ENCODE assay signal across 27 cellular contexts in the genomic region with DNA sequence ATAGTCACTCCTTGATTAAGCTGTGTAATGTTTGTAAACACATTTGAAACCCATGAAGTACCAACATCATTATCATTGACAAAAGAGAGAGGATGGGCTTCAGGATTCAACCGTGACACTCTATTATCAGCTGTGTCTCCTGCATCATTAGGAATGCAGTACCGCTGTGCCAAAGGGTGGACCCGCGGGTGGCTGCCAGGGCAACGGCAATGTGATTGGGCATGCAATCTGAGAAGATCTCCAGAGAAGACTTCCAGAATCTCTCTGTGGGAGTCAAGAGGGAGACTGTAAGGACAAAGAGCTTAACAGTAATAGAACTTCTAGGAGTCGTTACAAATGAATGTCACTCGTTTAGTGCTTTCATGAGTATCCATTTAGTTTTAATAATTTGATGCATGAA.
"Had no signal": no experiment of that assay in that cellular context is flagged by ENCODE, and none has a peak within 500 bp of the region (broad histone marks: within the 10 kb centered on the region; RNA-seq: fewer than 3 reads in every experiment).

No MANE protein-coding gene starts in this region.

- H3K9me3 ChIP-seq: adrenal gland, breast epithelium, Peyer's patch, SJSA1 had no signal

- H3K27me3 ChIP-seq: adrenal gland, breast epithelium, Peyer's patch, SJSA1 had no signal

- H3K27ac ChIP-seq: adrenal gland, breast epithelium, coronary artery, Peyer's patch, RWPE1, SJSA1 had no signal

- H3K4me3 ChIP-seq: adrenal gland, breast epithelium, coronary artery, Peyer's patch, SJSA1 had no signal

- H3K4me1 ChIP-seq: breast epithelium, Peyer's patch, SJSA1 had no signal

- H3K36me3 ChIP-seq: adrenal gland, breast epithelium, Peyer's patch, SJSA1 had no signal

- DNase-seq: activated B cell treated with CpG ODN at 0.5 μM for 24 hours; activated CD4-positive, alpha-beta memory T cell treated with anti-CD3 and anti-CD28 coated beads for 36 hours; activated CD4-positive, alpha-beta T cell treated with anti-CD3 and anti-CD28 coated beads for 1 hour; activated CD4-positive, alpha-beta T cell treated with anti-CD3 and anti-CD28 coated beads, Interleukin-2, amount 10 ng/mL, durations not matched to agents 24 days and 14 days; activated CD8-positive, alpha-beta memory T cell treated with anti-CD3 and anti-CD28 coated beads for 24 hours; activated naive CD4-positive, alpha-beta T cell treated with anti-CD3 and anti-CD28 coated beads, Interleukin-2, amount 50 U/mL, for 16 hours; activated naive CD8-positive, alpha-beta T cell treated with anti-CD3 and anti-CD28 coated beads, Interleukin-2, amount 10 ng/mL, durations not matched to agents 7 days and 5 days; activated T-cell treated with anti-CD3 and anti-CD28 coated beads, Interleukin-2, amount 50 U/mL, for 72 hours; anterior cingulate cortex; central memory CD4-positive, alpha-beta T cell; NCI-H1105 treated with DMSO at 0.1 percent for 48 hours; NCI-H1436 treated with DMSO at 0.1 percent for 48 hours; NCI-H187; NCI-H2081; NCI-H2171; NCI-H2227 treated with DMSO at 0.1 percent for 48 hours; NCI-H524 treated with DMSO at 0.1 percent for 48 hours; NCI-H82; NK-92 treated with Interleukin-12 subunit alpha and Interleukin-12 subunit beta, amount 100 ng/mL, for 24 hours; OCI-M1; SHP77 had no signal

- ATAC-seq: activated T-cell treated with anti-CD3 and anti-CD28 coated beads, Interleukin-2, amount 50 U/mL, for 72 hours had no signal
